In the genomic region with DNA sequence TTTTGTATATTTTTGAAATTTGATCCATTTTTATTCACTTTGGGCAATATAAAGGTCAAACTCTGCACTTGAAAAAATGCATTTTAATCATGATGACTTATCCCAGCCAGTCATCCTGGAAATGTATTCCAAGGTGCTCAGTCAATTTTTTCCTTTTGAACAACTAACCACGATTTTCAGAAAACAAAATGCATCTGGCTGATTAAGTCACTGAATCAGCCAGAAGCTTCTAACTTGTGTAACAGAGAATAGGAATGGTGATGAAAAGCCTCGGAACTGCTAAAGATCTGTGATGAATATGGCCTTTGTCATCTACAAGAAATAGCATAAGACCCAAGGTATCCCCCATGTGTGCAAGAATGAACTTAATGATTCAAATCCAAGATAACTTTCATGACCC, we compare ENCODE assay signal across 18 cellular contexts.
DNase-seq lines count a peak whose midpoint lies in the region; ATAC-seq, FAIRE-seq and TF ChIP-seq lines count a peak whose summit lies in the region.
"Had no signal": no experiment of that assay in that cellular context is flagged by ENCODE, and none has a peak within 500 bp of the region (broad histone marks: within the 10 kb centered on the region; RNA-seq: fewer than 3 reads in every experiment).

No MANE protein-coding gene starts in this region.

- no peak for TF ChIP-seq EP300 in SK-N-SH (IDR thresholded peaks at IDR 0.05; ENCODE audit: borderline replicate concordance in 1 of 2, low read depth in 1 of 2, low read length in 1 of 2)

- in situ Hi-C loops in GM23248 (cut with MboI), result no loop called here

- H3K4me1 ChIP-seq in GM23248 (ENCODE audit: insufficient read depth), result peaks cover 10% of the 10 kb centered on the region; the same call in 1 of the 2 replicates
- no peaks in the 10 kb centered on the region for H3K4me1 ChIP-seq in SK-N-SH (ENCODE audit: control insufficient read depth in 1 of 2, insufficient read depth in 2 of 2, low read depth in 1 of 2, low read length in 1 of 2)
- H3K4me1 ChIP-seq: Peyer's patch had no signal

- H3K4me2 ChIP-seq in GM23248 (ENCODE audit: unreplicated experiment), result no peak overlapping the region
- H3K4me2 ChIP-seq in SK-N-SH, result no peak overlapping the region

- H2AFZ ChIP-seq in GM23248, result no peak overlapping the region
- no peak overlapping the region for H2AFZ ChIP-seq in SK-N-SH (ENCODE audit: low read depth)

- H3K9ac ChIP-seq in GM23248 (no peak overlapping the region), SK-N-SH (no peak overlapping the region)

- H3K27me3 ChIP-seq in GM23248 (replicated peaks; ENCODE audit: insufficient read depth) (no peaks in the 10 kb centered on the region), bronchial epithelial cell (ENCODE audit: control insufficient read depth, insufficient read depth, low read length) (no peaks in the 10 kb centered on the region), SK-N-SH (ENCODE audit: insufficient read depth) (no peaks in the 10 kb centered on the region)
- H3K27me3 ChIP-seq: Peyer's patch had no signal

- H3K36me3 ChIP-seq in GM23248 (ENCODE audit: low read depth) (no peaks in the 10 kb centered on the region), bronchial epithelial cell (ENCODE audit: control insufficient read depth, insufficient read depth, low read length) (no peaks in the 10 kb centered on the region), SK-N-SH (replicated peaks in 1 of 2; ENCODE audit: control insufficient read depth in 1 of 2, insufficient read depth in 2 of 2, low read length in 1 of 2) (no peaks in the 10 kb centered on the region)
- H3K36me3 ChIP-seq: Peyer's patch had no signal

- CTCF ChIA-PET in SK-N-SH (lab: Yijun Ruan, JAX), result no interaction called here

- no peak for FAIRE-seq in bronchial epithelial cell (lab: Jason Lieb, UNC)
- FAIRE-seq: HTR-8/SVneo had no signal

- H3F3A ChIP-seq in GM23248 (ENCODE audit: insufficient read depth) (no peaks in the 10 kb centered on the region), SK-N-SH (replicated peaks; ENCODE audit: insufficient read depth) (no peaks in the 10 kb centered on the region)

- no peak for TF ChIP-seq RAD21 in SK-N-SH (IDR thresholded peaks at IDR 0.05; ENCODE audit: low read length)

- H3K9me3 ChIP-seq in GM23248 (ENCODE audit: low read depth), result no peaks in the 10 kb centered on the region
- H3K9me3 ChIP-seq in SK-N-SH, result no peaks in the 10 kb centered on the region
- H3K9me3 ChIP-seq: Peyer's patch had no signal

- H4K20me1 ChIP-seq in GM23248 (ENCODE audit: insufficient read depth) (no peaks in the 10 kb centered on the region), SK-N-SH (ENCODE audit: insufficient read depth) (no peaks in the 10 kb centered on the region)

- no peak overlapping the region for H3K27ac ChIP-seq in GM23248
- no peak overlapping the region for H3K27ac ChIP-seq in SK-N-SH (ENCODE audit: low read depth in 2 of 2, low read length in 1 of 2)
- H3K27ac ChIP-seq: C4-2B, Peyer's patch had no signal

- H3K4me3 ChIP-seq in GM23248 (no peak overlapping the region), bronchial epithelial cell (ENCODE audit: low read depth, low read length) (no peak overlapping the region), SK-N-SH (ENCODE audit: low read depth in 2 of 2, low read length in 1 of 2) (no peak overlapping the region)
- H3K4me3 ChIP-seq: Peyer's patch had no signal

- DNase-seq in GM23248 (peak; percentile 63), M059J (ENCODE audit: low read depth) (peak; percentile 57), bronchial epithelial cell (ENCODE audit: low read depth) (peak; percentile 54), renal cortical epithelial cell (ENCODE audit: low read depth) (peak; percentile 35), ecto neural progenitor cell (ENCODE audit: low spot score) (no peak), SK-N-SH (no peak)
- DNase-seq: DMS 273 treated with DMSO at 0.1 percent for 48 hours, MV-4-11, NCI-H1417, NCI-H2029, NCI-H2171 treated with DMSO at 0.1 percent for 48 hours, NCI-H510A, Peyer's patch had no signal

- WGBS in GM23248 (ENCODE audit: low coverage in 1 of 2, low lambda C conversion rate in 2 of 2, missing lambda C conversion rate in 2 of 2), 2 experiments, result 0 to 4% methylated on average over 2 of the region's 2 CpGs
- WGBS in SK-N-SH (ENCODE audit: low lambda C conversion rate), result 2% methylated on average over 2 of the region's 2 CpGs

- TF ChIP-seq CTCF in bronchial epithelial cell (IDR thresholded peaks at IDR 0.05; ENCODE audit: insufficient read depth, low read length, severe bottlenecking) (no peak), SK-N-SH (IDR thresholded peaks at IDR 0.05) (no peak)

- H3K9me2 ChIP-seq in GM23248 (ENCODE audit: insufficient read depth), result 0 out of 2 replicates have a peak, but pooled peaks cover 6% of the 10 kb centered on the region
- no peaks in the 10 kb centered on the region for H3K9me2 ChIP-seq in SK-N-SH

- POLR2A ChIA-PET in SK-N-SH (lab: Yijun Ruan, JAX), result no interaction called here

- H3K79me2 ChIP-seq in GM23248 (ENCODE audit: insufficient read depth) (no peaks in the 10 kb centered on the region), SK-N-SH (ENCODE audit: insufficient read depth) (no peaks in the 10 kb centered on the region)

- no peak for ATAC-seq in GM21723 (IDR thresholded peaks at IDR 0.05; ENCODE audit: unreplicated experiment)
- ATAC-seq: Right ventricle myocardium inferior, SK-N-SH treated with all-trans-retinoic acid at 6 μM for 48 hours had no signal

TF ChIP-seq in SK-N-SH, 30 proteins besides CTCF, POLR2A, EP300 and RAD21:
- TF ChIP-seq FOXJ3 (CRISPR knock-in tag; IDR thresholded peaks at IDR 0.05) (no peak), GATA2 (CRISPR knock-in tag; IDR thresholded peaks at IDR 0.05) (no peak), SIN3A (IDR thresholded peaks at IDR 0.05; ENCODE audit: borderline replicate concordance, low read depth, low read length) (no peak), NRF1 (IDR thresholded peaks at IDR 0.05; ENCODE audit: low read depth, low read length) (no peak)
- TF ChIP-seq, protein P1, sequence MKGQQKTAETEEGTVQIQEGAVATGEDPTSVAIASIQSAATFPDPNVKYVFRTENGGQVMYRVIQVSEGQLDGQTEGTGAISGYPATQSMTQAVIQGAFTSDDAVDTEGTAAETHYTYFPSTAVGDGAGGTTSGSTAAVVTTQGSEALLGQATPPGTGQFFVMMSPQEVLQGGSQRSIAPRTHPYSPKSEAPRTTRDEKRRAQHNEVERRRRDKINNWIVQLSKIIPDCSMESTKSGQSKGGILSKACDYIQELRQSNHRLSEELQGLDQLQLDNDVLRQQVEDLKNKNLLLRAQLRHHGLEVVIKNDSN (IDR thresholded peaks at IDR 0.05; ENCODE audit: borderline replicate concordance, low read depth), result no peak

Comparison
In these comparisons a context has a peak if more than half of its experiments do, and no peak if none do; other contexts are left out.
1. DNase-seq: peak in GM23248 (single experiment), M059J (single experiment), bronchial epithelial cell (single experiment) and renal cortical epithelial cell (single experiment); none in ecto neural progenitor cell (single experiment) and SK-N-SH (single experiment).